Comparison of ENCODE assay signal across 19 cellular contexts in the genomic region with DNA sequence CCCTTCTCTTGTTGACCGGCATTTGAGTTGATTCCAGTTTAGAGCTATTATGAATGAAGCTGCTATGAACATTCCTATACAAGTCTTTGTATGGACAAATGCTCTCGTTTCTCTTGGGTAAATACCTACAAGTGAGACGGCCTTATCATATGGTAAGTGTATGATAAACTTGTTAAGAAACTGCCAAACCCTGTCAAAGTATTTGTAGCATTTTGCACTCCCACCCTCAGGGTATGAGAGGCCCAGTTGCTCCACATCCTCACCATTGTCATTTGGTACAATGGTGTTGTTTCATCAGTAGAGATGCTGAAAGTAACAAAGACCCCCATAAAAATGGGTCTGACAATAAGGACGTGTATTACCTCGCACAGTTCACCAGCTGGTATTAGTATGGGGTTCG.
"Had no signal": no experiment of that assay in that cellular context is flagged by ENCODE, and none has a peak within 500 bp of the region (broad histone marks: within the 10 kb centered on the region; RNA-seq: fewer than 3 reads in every experiment).

No MANE protein-coding gene starts in this region.

- H3K36me3 Mint-ChIP-seq: stimulated activated memory B cell treated with anti-CD40 and anti-IgM and Interleukin-4, amounts not matched to agents 10 μg/mL and 1 μg/mL and 100 μg/mL, for 72 hours had no signal

- DNase-seq: heart right ventricle; islet precursor cell; left ventricle myocardium inferior; naive thymus-derived CD8-positive, alpha-beta T cell; ovary; stimulated activated CD4-positive, alpha-beta T cell treated with anti-CD3 and anti-CD28 coated beads, Interleukin-4, amount 100 ng/mL, for 24 hours; stimulated activated naive CD4-positive, alpha-beta T cell treated with Interleukin-2 at 50 U/mL for 16 hours; stimulated activated naive CD8-positive, alpha-beta T cell treated with anti-CD3 and anti-CD28 coated beads, Interleukin-15, amount 100 ng/mL, for 72 hours; substantia nigra; upper lobe of left lung had no signal

- H3K4me1 ChIP-seq: vagina had no signal

- H3K4me2 ChIP-seq: hepatocyte had no signal

- H3K27me3 ChIP-seq: heart right ventricle, hepatocyte, ovary, right atrium auricular region, upper lobe of left lung, vagina had no signal

- H3K27ac Mint-ChIP-seq: nephron; stimulated activated memory B cell treated with anti-CD40 and anti-IgM and Interleukin-4, amounts not matched to agents 10 μg/mL and 1 μg/mL and 100 μg/mL, for 72 hours had no signal

- H3K27me3 Mint-ChIP-seq: naive thymus-derived CD8-positive, alpha-beta T cell; progenitor cell of endocrine pancreas; stimulated activated naive CD8-positive, alpha-beta T cell treated with anti-CD3 and anti-CD28 coated beads, Interleukin-15, amount 100 ng/mL, for 72 hours had no signal

- H3K9me3 Mint-ChIP-seq: naive thymus-derived CD8-positive, alpha-beta T cell; nephron; stimulated activated memory B cell treated with anti-CD40 and anti-IgM and Interleukin-4, amounts not matched to agents 10 μg/mL and 1 μg/mL and 100 μg/mL, for 72 hours; stimulated activated naive CD8-positive, alpha-beta T cell treated with anti-CD3 and anti-CD28 coated beads, Interleukin-15, amount 100 ng/mL, for 72 hours had no signal

- H3K79me2 ChIP-seq: hepatocyte had no signal

- H3K4me1 Mint-ChIP-seq: stimulated activated memory B cell treated with anti-CD40 and anti-IgM and Interleukin-4, amounts not matched to agents 10 μg/mL and 1 μg/mL and 100 μg/mL, for 72 hours had no signal

- H3K4me3 Mint-ChIP-seq: naive thymus-derived CD8-positive, alpha-beta T cell; nephron; stimulated activated memory B cell treated with anti-CD40 and anti-IgM and Interleukin-4, amounts not matched to agents 10 μg/mL and 1 μg/mL and 100 μg/mL, for 72 hours; stimulated activated naive CD8-positive, alpha-beta T cell treated with anti-CD3 and anti-CD28 coated beads, Interleukin-15, amount 100 ng/mL, for 72 hours had no signal

- H3K4me3 ChIP-seq: heart right ventricle, hepatocyte, left ventricle myocardium inferior, lung, ovary, right atrium auricular region, skin epidermis, upper lobe of left lung, vagina had no signal

- H2AFZ ChIP-seq: hepatocyte had no signal

- ATAC-seq: heart right ventricle; naive thymus-derived CD8-positive, alpha-beta T cell; sciatic nerve; stimulated activated memory B cell treated with anti-CD40 and anti-IgM and Interleukin-4, amounts not matched to agents 10 μg/mL and 1 μg/mL and 100 μg/mL, for 72 hours; stimulated activated naive CD8-positive, alpha-beta T cell treated with anti-CD3 and anti-CD28 coated beads, Interleukin-15, amount 100 ng/mL, for 72 hours had no signal

- H3K27ac ChIP-seq: heart right ventricle, hepatocyte, left ventricle myocardium inferior, ovary, right atrium auricular region, skin epidermis, upper lobe of left lung, vagina had no signal

- H3K36me3 ChIP-seq: heart right ventricle, left ventricle myocardium inferior, ovary, right atrium auricular region, upper lobe of left lung, vagina had no signal

- H3K9me3 ChIP-seq: heart right ventricle, left ventricle myocardium inferior, ovary, right atrium auricular region, upper lobe of left lung, vagina had no signal
